In genomic region chr7:157271991-157272324, GRCh38 we compare ENCODE assay signal across 8 cellular contexts.
DNase-seq lines count a peak whose midpoint lies in the region; ATAC-seq, FAIRE-seq and TF ChIP-seq lines count a peak whose summit lies in the region.

No MANE protein-coding gene starts in this region.

- no peak overlapping the region for H3K4me3 Mint-ChIP-seq in activated naive CD4-positive, alpha-beta T cell treated with anti-CD3 and anti-CD28 coated beads for 36 hours

- no peak for ATAC-seq in HG03175 (IDR thresholded peaks at IDR 0.05; ENCODE audit: unreplicated experiment)

- H3K4me1 ChIP-seq in testis: peaks cover 8% of the 10 kb centered on the region

- 33 to 39% methylated on average over 9 of the region's 9 CpGs for WGBS in testis, 2 donors

- no peaks in the 10 kb centered on the region for H3K27me3 Mint-ChIP-seq in activated naive CD4-positive, alpha-beta T cell treated with anti-CD3 and anti-CD28 coated beads for 36 hours (ENCODE audit: low read depth)

- intact Hi-C loops in testis (cut with DNase I; ENCODE audit: low total_unique reads): loop anchor here (10.0 kb wide), 1 partner anchor 73 kb away; no protein-coding TSS in a partner anchor
- intact Hi-C loops in activated naive CD4-positive, alpha-beta T cell treated with anti-CD3 and anti-CD28 coated beads for 36 hours (cut with micrococcal nuclease): loop anchor here (5.0 to 10.0 kb wide), 2 partner anchors 300 to 1477 kb away; no protein-coding TSS in a partner anchor

- CTCF ChIA-PET in activated naive CD4-positive, alpha-beta T cell treated with anti-CD3 and anti-CD28 coated beads for 36 hours (lab: Charles Lee): interaction anchor here (0.6 to 5.2 kb wide), 4 partner anchors 10 to 131 kb away, joined by 3 to 29 read pairs (median 4); no protein-coding TSS in a partner anchor

- no peaks in the 10 kb centered on the region for H3K27me3 ChIP-seq in WERI-Rb-1 (ENCODE audit: insufficient read depth, low read depth, severe bottlenecking)
- no peaks in the 10 kb centered on the region for H3K27me3 ChIP-seq in testis

- TF ChIP-seq POLR2A in testis (IDR thresholded peaks at IDR 0.05): no peak

- peaks cover 17% of the 10 kb centered on the region for H3K36me3 Mint-ChIP-seq in activated naive CD4-positive, alpha-beta T cell treated with anti-CD3 and anti-CD28 coated beads for 36 hours (ENCODE audit: low read depth)

- H3K27ac ChIP-seq in WERI-Rb-1 (peak overlapping the region; percentile 10), testis (peak overlapping the region; percentile 59 to 90)

- peaks cover 6% of the 10 kb centered on the region for H3K4me1 Mint-ChIP-seq in activated naive CD4-positive, alpha-beta T cell treated with anti-CD3 and anti-CD28 coated beads for 36 hours (ENCODE audit: low read depth)

- H3K4me3 ChIP-seq in WERI-Rb-1 (ENCODE audit: low read depth, low read length): no peak overlapping the region
- H3K4me3 ChIP-seq in testis: no peak overlapping the region

- TF ChIP-seq CTCF in WERI-Rb-1 (IDR thresholded peaks at IDR 0.05; ENCODE audit: low read depth, low read length) (no peak), testis (IDR thresholded peaks at IDR 0.05) (no peak)

- FAIRE-seq in HTR-8/SVneo (lab: Jason Lieb, UNC): no peak

- DNase-seq in NCI-H2171 treated with DMSO at 0.1 percent for 48 hours (lab: John Stamatoyannopoulos, UW): peak; percentile 12
- no peak for DNase-seq in NCI-H2171 (lab: John Stamatoyannopoulos, UW)
- DNase-seq in WERI-Rb-1: no peak
- peak; percentile 94 for DNase-seq in hepatic stellate cell (ENCODE audit: low spot score)
- peak; percentile 82 for DNase-seq in testis
- no peak for DNase-seq in activated naive CD4-positive, alpha-beta T cell treated with anti-CD3 and anti-CD28 coated beads for 36 hours
- no peak for DNase-seq in HTR-8/SVneo (ENCODE audit: insufficient read length, low spot score)

- no peak overlapping the region for H3K27ac Mint-ChIP-seq in activated naive CD4-positive, alpha-beta T cell treated with anti-CD3 and anti-CD28 coated beads for 36 hours

- no peaks in the 10 kb centered on the region for H3K9me3 Mint-ChIP-seq in activated naive CD4-positive, alpha-beta T cell treated with anti-CD3 and anti-CD28 coated beads for 36 hours

- H3K36me3 ChIP-seq in WERI-Rb-1 (peaks cover 32% of the 10 kb centered on the region), testis (ENCODE audit: low read depth, missing control alignments) (no peaks in the 10 kb centered on the region)

- H3K9me3 ChIP-seq in WERI-Rb-1 (ENCODE audit: severe bottlenecking): no peaks in the 10 kb centered on the region
- no peaks in the 10 kb centered on the region for H3K9me3 ChIP-seq in testis

Comparison
In these comparisons a context has a peak if more than half of its experiments do, and no peak if none do; other contexts are left out.
1. DNase-seq: peak in NCI-H2171 treated with DMSO at 0.1 percent for 48 hours (single experiment), hepatic stellate cell (single experiment) and testis (single experiment); none in NCI-H2171 (single experiment), WERI-Rb-1 (single experiment), activated naive CD4-positive, alpha-beta T cell treated with anti-CD3 and anti-CD28 coated beads for 36 hours (single experiment) and HTR-8/SVneo (single experiment).